10 cellular contexts compared by ENCODE assay signal in the genomic region with DNA sequence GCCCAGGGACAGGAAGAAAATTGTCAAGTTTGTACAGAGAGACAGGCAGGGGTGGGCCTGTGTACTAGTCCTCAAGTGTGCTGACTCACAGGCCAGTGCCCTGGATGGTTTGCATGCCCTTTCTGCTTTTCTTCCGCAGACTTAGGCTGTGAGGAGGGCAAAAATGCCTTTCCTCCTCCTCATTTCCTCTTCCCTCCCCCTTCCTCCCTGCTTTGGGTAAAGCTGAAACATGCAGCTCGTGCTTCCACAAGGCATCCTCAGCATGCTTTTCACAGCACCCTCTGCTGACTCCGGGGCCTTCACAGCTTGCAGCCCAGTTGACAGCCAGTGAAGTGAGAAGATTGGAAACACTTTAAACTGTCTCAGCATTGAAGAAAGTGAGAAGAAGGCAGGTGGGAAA.
A peak's percentile ranks its signal among the peaks of the same experiment; 100 is the strongest.
DNase-seq lines count a peak whose midpoint lies in the region; ATAC-seq and TF ChIP-seq lines count a peak whose summit lies in the region.
"Had no signal": no experiment of that assay in that cellular context is flagged by ENCODE, and none has a peak within 500 bp of the region (broad histone marks: within the 10 kb centered on the region; RNA-seq: fewer than 3 reads in every experiment).

No MANE protein-coding gene starts in this region.

- H3K4me1 Mint-ChIP-seq in neural crest cell, result no peaks in the 10 kb centered on the region

- H3K27ac Mint-ChIP-seq in neural crest cell (ENCODE audit: unreplicated experiment), result no peak overlapping the region

- H3K4me3 ChIP-seq in fibroblast of mammary gland (ENCODE audit: control insufficient read depth, low read depth, low read length), result no peak overlapping the region
- H3K4me3 ChIP-seq: SK-N-MC had no signal

- DNase-seq in DMS53 treated with DMSO at 0.1 percent for 48 hours (lab: John Stamatoyannopoulos, UW; ENCODE audit: unreplicated experiment) (peak; percentile 29), RKO (ENCODE audit: low spot score) (peak; percentile 89), fibroblast of mammary gland (ENCODE audit: low read depth) (peak; percentile 97), neural crest cell (ENCODE audit: low read depth, low spot score) (peak; percentile 3), mucosa of gallbladder (ENCODE audit: low spot score) (no peak), NOMO-1 treated with dmso at 0.1 percent for 144 hours (lab: John Stamatoyannopoulos, UW; ENCODE audit: unreplicated experiment) (no peak), GM13976 (ENCODE audit: low spot score) (no peak)

- ATAC-seq in HG03520 (IDR thresholded peaks at IDR 0.05; ENCODE audit: unreplicated experiment), result no peak
- ATAC-seq: left colon had no signal

- no peaks in the 10 kb centered on the region for H3K36me3 Mint-ChIP-seq in neural crest cell (ENCODE audit: low read depth)

- no peaks in the 10 kb centered on the region for H3K27me3 Mint-ChIP-seq in neural crest cell (ENCODE audit: low read depth)

- H3K9me3 Mint-ChIP-seq in neural crest cell, result no peaks in the 10 kb centered on the region

- peak; percentile 48 for TF ChIP-seq CTCF in fibroblast of mammary gland (conservative IDR thresholded peaks at IDR 0.05; ENCODE audit: control insufficient read depth, insufficient read depth, low read depth, low read length)
- no peak for TF ChIP-seq CTCF in neural crest cell (conservative IDR thresholded peaks at IDR 0.05)
- no peak for TF ChIP-seq CTCF in GM13976 (IDR thresholded peaks at IDR 0.05; ENCODE audit: borderline replicate concordance, control extremely low read depth, extremely low read depth, insufficient read depth, missing control alignments)

- in situ Hi-C loops in GM13976 (cut with MboI; ENCODE audit: low sequenced_read_pairs, unreplicated experiment), result no loop called here

- H3K4me3 Mint-ChIP-seq in neural crest cell, result no peak overlapping the region

Comparison
In these comparisons a context has a peak if more than half of its experiments do, and no peak if none do; other contexts are left out.
1. DNase-seq: peak in DMS53 treated with DMSO at 0.1 percent for 48 hours (single experiment), RKO (single experiment), fibroblast of mammary gland (single experiment) and neural crest cell (single experiment); none in mucosa of gallbladder (single experiment), NOMO-1 treated with dmso at 0.1 percent for 144 hours (single experiment) and GM13976 (single experiment).